ENCODE assay signal across 27 cellular contexts in the genomic region with DNA sequence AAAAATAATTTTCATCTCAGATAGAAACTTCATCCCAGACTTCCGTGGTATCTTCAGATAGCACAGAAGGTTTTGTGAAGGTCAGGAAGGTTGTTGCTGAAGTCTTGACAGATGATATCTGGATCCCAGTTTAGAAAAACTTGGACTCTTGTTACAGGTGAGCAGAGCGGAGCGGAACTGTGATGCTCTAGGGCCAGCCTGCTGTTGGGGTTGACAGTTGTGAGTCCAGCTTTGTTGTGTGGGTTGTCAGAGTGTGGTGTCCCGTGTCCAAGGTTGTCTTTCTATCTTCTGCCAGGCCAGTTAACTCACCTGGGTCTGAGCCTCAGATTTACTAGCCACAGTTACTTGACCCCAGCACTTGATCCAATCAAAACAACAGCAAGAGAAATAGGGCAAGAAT. TPM values are rescaled to one million over a fixed set of nuclear protein-coding genes. Genes with fewer than 3 reads are reported as not detected.
DNase-seq lines count a peak whose midpoint lies in the region; ATAC-seq and TF ChIP-seq lines count a peak whose summit lies in the region.
"Had no signal": no experiment of that assay in that cellular context is flagged by ENCODE, and none has a peak within 500 bp of the region (broad histone marks: within the 10 kb centered on the region; RNA-seq: fewer than 3 reads in every experiment).

No MANE protein-coding gene starts in this region.

- H3K27me3 Mint-ChIP-seq in IgD-negative memory B cell, result no peaks in the 10 kb centered on the region
- peaks cover 10% of the 10 kb centered on the region for H3K27me3 Mint-ChIP-seq in activated naive CD4-positive, alpha-beta T cell treated with anti-CD3 and anti-CD28 coated beads, Interleukin-2, amount 10 ng/mL, durations not matched to agents 7 days and 5 days

- CTCF ChIA-PET in activated naive CD4-positive, alpha-beta T cell treated with anti-CD3 and anti-CD28 coated beads, Interleukin-2, amount 10 ng/mL, durations not matched to agents 7 days and 5 days (lab: Charles Lee), result no interaction called here

- H3K9me3 Mint-ChIP-seq in IgD-negative memory B cell, result no peaks in the 10 kb centered on the region
- no peaks in the 10 kb centered on the region for H3K9me3 Mint-ChIP-seq in activated naive CD4-positive, alpha-beta T cell treated with anti-CD3 and anti-CD28 coated beads, Interleukin-2, amount 10 ng/mL, durations not matched to agents 7 days and 5 days
- H3K9me3 Mint-ChIP-seq: activated naive CD8-positive, alpha-beta T cell treated with anti-CD3 and anti-CD28 coated beads, Interleukin-2, amount 10 ng/mL, durations not matched to agents 7 days and 5 days; naive thymus-derived CD8-positive, alpha-beta T cell had no signal

- intact Hi-C loops in lower lobe of right lung (cut with DNase I) (no loop called here), breast epithelium (cut with DNase I; ENCODE audit: low total_unique reads) (no loop called here)

- peak overlapping the region in 10 of 11 experiments; percentile 33 to 94 (median 68); a peak in 19 of 22 replicates for H3K9ac ChIP-seq in BLaER1 treated with 17β-estradiol and CSF1 and Interleukin-3, amounts not matched to agents 10 nM and 100 nM

- H3K27ac Mint-ChIP-seq in IgD-negative memory B cell, result peak overlapping the region; percentile 87 to 97 (median 92)
- no peak overlapping the region for H3K27ac Mint-ChIP-seq in activated naive CD4-positive, alpha-beta T cell treated with anti-CD3 and anti-CD28 coated beads, Interleukin-2, amount 10 ng/mL, durations not matched to agents 7 days and 5 days
- H3K27ac Mint-ChIP-seq: activated CD8-positive, alpha-beta T cell treated with anti-CD3 and anti-CD28 coated beads, Interleukin-2, amount 10 ng/mL, durations not matched to agents 7 days and 5 days; activated naive CD8-positive, alpha-beta T cell treated with anti-CD3 and anti-CD28 coated beads, Interleukin-2, amount 10 ng/mL, durations not matched to agents 7 days and 5 days had no signal

- H3K9me3 ChIP-seq in BLaER1 treated with 17β-estradiol and CSF1 and Interleukin-3, amounts not matched to agents 10 nM and 100 nM (replicated peaks in 1 of 11), result no peaks in the 10 kb centered on the region
- H3K9me3 ChIP-seq in lower lobe of right lung (no peaks in the 10 kb centered on the region), breast epithelium (no peaks in the 10 kb centered on the region)
- H3K9me3 ChIP-seq: A549, Caco-2, suprapubic skin had no signal

- H3K27me3 ChIP-seq in BLaER1 treated with 17β-estradiol and CSF1 and Interleukin-3, amounts not matched to agents 10 nM and 100 nM, result peaks cover 0 to 11% (median 0%) of the 10 kb centered on the region in 11 experiments; a peak in 4 of 22 replicates
- H3K27me3 ChIP-seq in lower lobe of right lung (ENCODE audit: low read depth), result no peaks in the 10 kb centered on the region
- H3K27me3 ChIP-seq in breast epithelium, result no peaks in the 10 kb centered on the region
- H3K27me3 ChIP-seq: suprapubic skin had no signal

- no peak for DNase-seq in lower lobe of right lung
- no peak for DNase-seq in breast epithelium (ENCODE audit: low spot score in 2 of 2)
- DNase-seq in activated naive CD4-positive, alpha-beta T cell treated with anti-CD3 and anti-CD28 coated beads, Interleukin-2, amount 10 ng/mL, durations not matched to agents 7 days and 5 days, result no peak
- DNase-seq: activated CD8-positive, alpha-beta T cell treated with anti-CD3 and anti-CD28 coated beads, Interleukin-2, amount 10 ng/mL, durations not matched to agents 7 days and 5 days; activated effector memory CD4-positive, alpha-beta T cell treated with Interleukin-2 at 50 U/mL for 16 hours; activated naive CD8-positive, alpha-beta T cell treated with anti-CD3 and anti-CD28 coated beads, Interleukin-2, amount 10 ng/mL, durations not matched to agents 7 days and 5 days; activated T-cell treated with anti-CD3 and anti-CD28 coated beads for 4 hours; Caco-2; DMS79 treated with DMSO at 0.1 percent for 48 hours; IMR-90; naive thymus-derived CD8-positive, alpha-beta T cell; NCI-H2081 treated with DMSO at 0.1 percent for 48 hours; NCI-H82; retina; SHP77; small intestine; stimulated activated CD4-positive, alpha-beta T cell treated with anti-CD3 and anti-CD28 coated beads, Interleukin-2, amount 100 ng/mL, for 24 hours; SW 1271 had no signal

- H3K4me3 Mint-ChIP-seq in IgD-negative memory B cell, result peak overlapping the region; percentile 69 to 91 (median 79)
- H3K4me3 Mint-ChIP-seq in activated naive CD4-positive, alpha-beta T cell treated with anti-CD3 and anti-CD28 coated beads, Interleukin-2, amount 10 ng/mL, durations not matched to agents 7 days and 5 days, result no peak overlapping the region
- H3K4me3 Mint-ChIP-seq: activated CD8-positive, alpha-beta T cell treated with anti-CD3 and anti-CD28 coated beads, Interleukin-2, amount 10 ng/mL, durations not matched to agents 7 days and 5 days; activated naive CD8-positive, alpha-beta T cell treated with anti-CD3 and anti-CD28 coated beads, Interleukin-2, amount 10 ng/mL, durations not matched to agents 7 days and 5 days had no signal

- peaks cover 50 to 63% (median 54%) of the 10 kb centered on the region in 3 donors for H3K4me1 Mint-ChIP-seq in IgD-negative memory B cell
- peaks cover 35% of the 10 kb centered on the region for H3K4me1 Mint-ChIP-seq in activated naive CD4-positive, alpha-beta T cell treated with anti-CD3 and anti-CD28 coated beads, Interleukin-2, amount 10 ng/mL, durations not matched to agents 7 days and 5 days

- peak overlapping the region; percentile 74 to 98 (median 89) for H3K4me2 ChIP-seq in BLaER1 treated with 17β-estradiol and CSF1 and Interleukin-3, amounts not matched to agents 10 nM and 100 nM
- H3K4me2 ChIP-seq: A549 had no signal

- peaks cover 0 to 20% (median 0%) of the 10 kb centered on the region in 11 experiments; a peak in 4 of 22 replicates for H3K36me3 ChIP-seq in BLaER1 treated with 17β-estradiol and CSF1 and Interleukin-3, amounts not matched to agents 10 nM and 100 nM
- no peaks in the 10 kb centered on the region for H3K36me3 ChIP-seq in lower lobe of right lung
- no peaks in the 10 kb centered on the region for H3K36me3 ChIP-seq in breast epithelium
- H3K36me3 ChIP-seq: suprapubic skin had no signal

- H3K4me3 ChIP-seq in BLaER1 treated with 17β-estradiol and CSF1 and Interleukin-3, amounts not matched to agents 10 nM and 100 nM, result peak overlapping the region in 8 of 10 experiments; percentile 5 to 97 (median 63); a peak in 12 of 20 replicates
- H3K4me3 ChIP-seq in lower lobe of right lung (peak overlapping the region; percentile 4), breast epithelium (no peak overlapping the region)
- H3K4me3 ChIP-seq: A549, suprapubic skin had no signal

- ATAC-seq in GM18517 (IDR thresholded peaks at IDR 0.05; ENCODE audit: unreplicated experiment), result peak; percentile 0
- no peak for ATAC-seq in lower lobe of right lung
- no peak for ATAC-seq in GM21526 (IDR thresholded peaks at IDR 0.05; ENCODE audit: low FRiP score, unreplicated experiment)
- no peak for ATAC-seq in HG02981 (IDR thresholded peaks at IDR 0.05; ENCODE audit: unreplicated experiment)
- ATAC-seq: A549; activated CD4-positive, CD25-positive, alpha-beta regulatory T cell treated with anti-CD3 and anti-CD28 coated beads, Interleukin-2, amount 50 U/mL, for 24 hours; activated CD8-positive, alpha-beta T cell treated with anti-CD3 and anti-CD28 coated beads, Interleukin-2, amount 10 ng/mL, durations not matched to agents 7 days and 5 days; naive thymus-derived CD8-positive, alpha-beta T cell had no signal

- peaks cover 74 to 84% (median 81%) of the 10 kb centered on the region in 10 experiments for H3K4me1 ChIP-seq in BLaER1 treated with 17β-estradiol and CSF1 and Interleukin-3, amounts not matched to agents 10 nM and 100 nM
- peaks cover 23% of the 10 kb centered on the region for H3K4me1 ChIP-seq in lower lobe of right lung
- H3K4me1 ChIP-seq in breast epithelium, result peaks cover 0 to 5% of the 10 kb centered on the region in 2 donors

- H4K20me1 ChIP-seq in BLaER1 treated with 17β-estradiol and CSF1 and Interleukin-3, amounts not matched to agents 10 nM and 100 nM, result peaks cover 15 to 54% (median 33%) of the 10 kb centered on the region in 11 experiments; a peak in 20 of 22 replicates

- H3K36me3 Mint-ChIP-seq in IgD-negative memory B cell, result no peaks in the 10 kb centered on the region
- peaks cover 7% of the 10 kb centered on the region for H3K36me3 Mint-ChIP-seq in activated naive CD4-positive, alpha-beta T cell treated with anti-CD3 and anti-CD28 coated beads, Interleukin-2, amount 10 ng/mL, durations not matched to agents 7 days and 5 days
- H3K36me3 Mint-ChIP-seq: naive thymus-derived CD8-positive, alpha-beta T cell had no signal

- peak overlapping the region in 10 of 11 experiments; percentile 43 to 93 (median 76); a peak in 21 of 22 replicates for H3K27ac ChIP-seq in BLaER1 treated with 17β-estradiol and CSF1 and Interleukin-3, amounts not matched to agents 10 nM and 100 nM
- no peak overlapping the region for H3K27ac ChIP-seq in lower lobe of right lung
- no peak overlapping the region for H3K27ac ChIP-seq in breast epithelium
- H3K27ac ChIP-seq: A549, epithelial cell of prostate, suprapubic skin had no signal

- no peak for TF ChIP-seq POLR2A in breast epithelium (IDR thresholded peaks at IDR 0.05)

- no peak for TF ChIP-seq CTCF in lower lobe of right lung (IDR thresholded peaks at IDR 0.05)
- TF ChIP-seq CTCF in breast epithelium (IDR thresholded peaks at IDR 0.05), result no peak

RNA-seq across cellular contexts. Expression of gene SNX25, which starts 3.9 kb away (rescaled TPM):
- polyA plus RNA-seq in IgD-negative memory B cell, result 24.4 TPM
- total RNA-seq in lower lobe of right lung (74.7 TPM), breast epithelium (10 to 100 TPM; 16.8 to 30.1 (median 29.8) TPM)

RNA-seq across cellular contexts. Expression of gene CFAP97, which starts 9.5 kb away (rescaled TPM):
- polyA plus RNA-seq in IgD-negative memory B cell, result 66.3 TPM
- total RNA-seq in lower lobe of right lung (29.4 TPM), breast epithelium (10 to 100 TPM; 36.6 to 42.4 (median 38.0) TPM)

Comparison
In these comparisons a context has a peak if more than half of its experiments do, and no peak if none do; other contexts are left out.
1. H3K27ac ChIP-seq: peak in BLaER1 treated with 17β-estradiol and CSF1 and Interleukin-3, amounts not matched to agents 10 nM and 100 nM (10 of 11); none in lower lobe of right lung (single experiment) and breast epithelium (0 of 2).
2. H3K4me3 ChIP-seq: peak in BLaER1 treated with 17β-estradiol and CSF1 and Interleukin-3, amounts not matched to agents 10 nM and 100 nM (8 of 10) and lower lobe of right lung (single experiment); none in breast epithelium (0 of 3).